ENCODE assay signal across 8 cellular contexts in genomic region chr20:50790651-50791277, GRCh38. TPM values are rescaled to one million over a fixed set of nuclear protein-coding genes. Genes with fewer than 3 reads are reported as not detected.
A peak's percentile ranks its signal among the peaks of the same experiment; 100 is the strongest.
DNase-seq lines count a peak whose midpoint lies in the region; ATAC-seq lines count a peak whose summit lies in the region.

No MANE protein-coding gene starts in this region.

- no peaks in the 10 kb centered on the region for H3K27me3 Mint-ChIP-seq in CD4-positive, alpha-beta memory T cell

- intact Hi-C loops in CD4-positive, alpha-beta memory T cell (cut with micrococcal nuclease): loop anchor here (1.0 to 5.0 kb wide), 4 partner anchors 139 to 537 kb away; no protein-coding TSS in a partner anchor

- H3K9me3 Mint-ChIP-seq in CD4-positive, alpha-beta memory T cell: no peaks in the 10 kb centered on the region

- H3K27ac Mint-ChIP-seq in CD4-positive, alpha-beta memory T cell: peak overlapping the region in 4 of 7 donors; percentile 17 to 81 (median 60)

- no peaks in the 10 kb centered on the region for H3K27me3 ChIP-seq in CD4-positive, alpha-beta memory T cell (ENCODE audit: insufficient read depth, low read length)

- no peaks in the 10 kb centered on the region for H3K36me3 Mint-ChIP-seq in CD4-positive, alpha-beta memory T cell

- no peaks in the 10 kb centered on the region for H3K36me3 ChIP-seq in CD4-positive, alpha-beta memory T cell (ENCODE audit: insufficient read depth, low read length)

- no peaks in the 10 kb centered on the region for H3K9me3 ChIP-seq in CD4-positive, alpha-beta memory T cell (ENCODE audit: control insufficient read depth in 1 of 2, low read length in 2 of 2)

- H3K27ac ChIP-seq in CD4-positive, alpha-beta memory T cell (ENCODE audit: low read depth, low read length): peak overlapping the region; percentile 53

- DNase-seq in CD4-positive, alpha-beta memory T cell: peak; percentile 69 to 75 (median 72)
- peak; percentile 72 for DNase-seq in NOMO-1 treated with dmso at 0.1 percent for 144 hours (lab: John Stamatoyannopoulos, UW; ENCODE audit: unreplicated experiment)
- DNase-seq in activated CD8-positive, alpha-beta memory T cell treated with anti-CD3 and anti-CD28 coated beads, Interleukin-2, amount 50 U/mL, for 48 hours: peak; percentile 89
- peak; percentile 92 for DNase-seq in epidermal melanocyte (ENCODE audit: insufficient read length, low spot score)
- peak; percentile 93 for DNase-seq in mucosa of gallbladder (ENCODE audit: low spot score)
- DNase-seq in stimulated activated CD8-positive, alpha-beta memory T cell treated with anti-CD3 and anti-CD28 coated beads, Interleukin-4, amount 100 ng/mL, for 24 hours (ENCODE audit: low read depth): peak; percentile 75

- peak overlapping the region in 4 of 8 donors; percentile 31 to 61 (median 39) for H3K4me3 Mint-ChIP-seq in CD4-positive, alpha-beta memory T cell

- H3K4me3 ChIP-seq in CD4-positive, alpha-beta memory T cell (ENCODE audit: low read length in 2 of 2): peak overlapping the region; percentile 6 to 30

- CTCF ChIA-PET in CD4-positive, alpha-beta memory T cell (lab: Charles Lee; ENCODE audit: partially characterized antibody): interaction anchor here (0.5 to 12.5 kb wide), 37 partner anchors 9 to 1179 kb away, joined by 3 to 298 read pairs (median 4); partner anchors contain the start of genes ADNP, DPM1 and MOCS3

- POLR2A ChIA-PET in CD4-positive, alpha-beta memory T cell (lab: Charles Lee; ENCODE audit: partially characterized antibody): interaction anchor here (0.6 to 2.3 kb wide), 8 partner anchors 33 to 168 kb away, joined by 3 to 21 read pairs (median 4); partner anchors contain the start of genes ADNP, DPM1, MOCS3 and PARD6B

- H3K4me1 Mint-ChIP-seq in CD4-positive, alpha-beta memory T cell: peaks cover 4 to 11% (median 9%) of the 10 kb centered on the region in 4 donors

- peak; percentile 40 for ATAC-seq in GM19328 (IDR thresholded peaks at IDR 0.05; ENCODE audit: unreplicated experiment)
- peak; percentile 49 for ATAC-seq in HG03521 (IDR thresholded peaks at IDR 0.05; ENCODE audit: unreplicated experiment)

- peaks cover 20% of the 10 kb centered on the region for H3K4me1 ChIP-seq in CD4-positive, alpha-beta memory T cell (ENCODE audit: insufficient read depth, low read length)

RNA-seq across cellular contexts. Expression of gene BCAS4, which starts 4.1 kb away (rescaled TPM):
- total RNA-seq in CD4-positive, alpha-beta memory T cell: 10 to 100 TPM; 17.6 to 17.8 TPM
- 10 to 100 TPM; 10.8 to 14.6 TPM for polyA plus RNA-seq in CD4-positive, alpha-beta memory T cell
- total RNA-seq in mucosa of gallbladder: 8.2 TPM

RNA-seq across cellular contexts. Expression of gene PARD6B, which starts 59.4 kb away (rescaled TPM):
- total RNA-seq in CD4-positive, alpha-beta memory T cell: 10 to 100 TPM; 10.9 to 12.7 TPM
- under 1 TPM; 0.71 to 0.93 TPM for polyA plus RNA-seq in CD4-positive, alpha-beta memory T cell
- total RNA-seq in mucosa of gallbladder: 41.1 TPM

Comparison
In these comparisons a context has a peak if more than half of its experiments do, and no peak if none do; other contexts are left out.
1. Peak in every context shown above with its lines: DNase-seq, ATAC-seq, H3K4me3 ChIP-seq and H3K27ac ChIP-seq.